In genomic region chr3:41450416-41451231, GRCh38 we compare ENCODE assay signal across 17 cellular contexts.
A peak's percentile ranks its signal among the peaks of the same experiment; 100 is the strongest.
DNase-seq lines count a peak whose midpoint lies in the region; ATAC-seq, FAIRE-seq and TF ChIP-seq lines count a peak whose summit lies in the region.
"Had no signal": no experiment of that assay in that cellular context is flagged by ENCODE, and none has a peak within 500 bp of the region (broad histone marks: within the 10 kb centered on the region; RNA-seq: fewer than 3 reads in every experiment).

No MANE protein-coding gene starts in this region.

- H2AK5ac ChIP-seq in H1 (ENCODE audit: low read depth, low read length) = no peak overlapping the region

- H3K9me3 Mint-ChIP-seq in neural progenitor cell = no peaks in the 10 kb centered on the region

- no peak overlapping the region for H4K8ac ChIP-seq in H1 (ENCODE audit: extremely low read depth, insufficient read depth, low read length)

- H4K91ac ChIP-seq in H1 (replicated peaks; ENCODE audit: insufficient read length, low read length) = no peak overlapping the region

- DNase-seq in HEK293T (ENCODE audit: extremely low spot score) = peak; percentile 61
- DNase-seq in NCI-H2227 (lab: John Stamatoyannopoulos, UW; ENCODE audit: unreplicated experiment) = peak; percentile 25
- DNase-seq in H1 (ENCODE audit: low read depth in 1 of 2, low spot score in 2 of 2) = no peak
- DNase-seq in neural progenitor cell (ENCODE audit: low spot score) = peak; percentile 47
- DNase-seq in left cardiac atrium = no peak
- DNase-seq: activated T-cell treated with anti-CD3 and anti-CD28 coated beads, Interleukin-2, amount 50 U/mL, for 72 hours; COR-L47; GM23248; naive B cell; NCI-H345 had no signal

- no peak overlapping the region for H2BK15ac ChIP-seq in H1 (ENCODE audit: low read length)

- H2BK20ac ChIP-seq in H1 (ENCODE audit: low read length) = no peak overlapping the region

- H3K9ac ChIP-seq in H1 (replicated peaks in 1 of 4; ENCODE audit: extremely low read depth in 1 of 4, low read depth in 3 of 4, low read length in 3 of 4) (no peak overlapping the region), neural progenitor cell (no peak overlapping the region)
- H3K9ac ChIP-seq: GM23248 had no signal

- H3K4me1 ChIP-seq in H1 (replicated peaks in 1 of 4; ENCODE audit: control insufficient read depth in 3 of 4, insufficient read depth in 4 of 4, low read length in 3 of 4) (no peaks in the 10 kb centered on the region), neural progenitor cell (no peaks in the 10 kb centered on the region)

- 85% methylated on average over 4 of the region's 4 CpGs; no CpG with 5 or more reads in 1 of the 2 experiments for WGBS in H1 (ENCODE audit: extremely low coverage in 1 of 2, insufficient coverage in 1 of 2, insufficient read length in 1 of 2, insufficient replicate concordance in 2 of 2, low coverage in 1 of 2, low lambda C conversion rate in 2 of 2, missing lambda C conversion rate in 1 of 2), 2 experiments

- no peaks in the 10 kb centered on the region for H3K79me1 ChIP-seq in H1 (ENCODE audit: low read depth, low read length)

- ATAC-seq in HG03460 (IDR thresholded peaks at IDR 0.05; ENCODE audit: unreplicated experiment) (no peak), left cardiac atrium (no peak), HG03108 (IDR thresholded peaks at IDR 0.05; ENCODE audit: unreplicated experiment) (no peak)
- ATAC-seq: activated CD4-positive, CD25-positive, alpha-beta regulatory T cell treated with anti-CD3 and anti-CD28 coated beads, Interleukin-2, amount 50 U/mL, for 24 hours; activated T-cell treated with anti-CD3 and anti-CD28 coated beads, Interleukin-2, amount 50 U/mL, for 72 hours; sciatic nerve had no signal

- H3K14ac ChIP-seq in H1 (ENCODE audit: insufficient read length) = no peak overlapping the region

- H3K23ac ChIP-seq in H1 (ENCODE audit: insufficient read length) = no peak overlapping the region

- TF ChIP-seq EP300 in H1 (IDR thresholded peaks at IDR 0.05; ENCODE audit: borderline replicate concordance in 1 of 2, low read depth in 2 of 2, low read length in 2 of 2) = no peak

- TF ChIP-seq CTCF in H1 (IDR thresholded peaks at IDR 0.05; ENCODE audit: control extremely low read depth in 1 of 3, insufficient read depth in 1 of 3, low read depth in 1 of 3, low read length in 3 of 3) (peak; percentile 29 to 62 (median 56)), neural progenitor cell (IDR thresholded peaks at IDR 0.05) (peak; percentile 48)

- H3K4me3 ChIP-seq in H1 (ENCODE audit: extremely low read depth in 1 of 4, insufficient read depth in 2 of 4, low read depth in 3 of 4, low read length in 4 of 4) = no peak overlapping the region
- no peak overlapping the region for H3K4me3 ChIP-seq in neural progenitor cell
- H3K4me3 ChIP-seq: GM23248, SK-N-MC, thoracic aorta had no signal

- H4K20me1 ChIP-seq in H1 (replicated peaks in 1 of 2; ENCODE audit: control insufficient read depth in 1 of 2, insufficient read depth in 2 of 2, low read length in 2 of 2) = no peaks in the 10 kb centered on the region
- H4K20me1 ChIP-seq in neural progenitor cell (ENCODE audit: low read depth) = no peaks in the 10 kb centered on the region

- no peak overlapping the region for H2BK120ac ChIP-seq in H1 (replicated peaks; ENCODE audit: low read depth, low read length)

- POLR2A ChIA-PET in HEK293T (lab: Yijun Ruan, JAX) = no interaction called here
- POLR2A ChIA-PET in H1 (lab: Charles Lee; ENCODE audit: partially characterized antibody) = no interaction called here

- CTCF ChIA-PET in HEK293T (lab: Yijun Ruan, JAX) = no interaction called here
- CTCF ChIA-PET in H1 (lab: Charles Lee; ENCODE audit: partially characterized antibody) = interaction anchor here (0.6 to 1.3 kb wide), 9 partner anchors 12 to 815 kb away, joined by 3 to 7 read pairs (median 3); no protein-coding TSS in a partner anchor

- H2BK5ac ChIP-seq in H1 (ENCODE audit: low read depth, low read length) = no peak overlapping the region

- FAIRE-seq in H1 (lab: Jason Lieb, UNC) = peak; percentile 65
- FAIRE-seq: endothelial cell of umbilical vein had no signal

- no peak overlapping the region for H2BK12ac ChIP-seq in H1 (ENCODE audit: low read depth, low read length)

- H3K18ac ChIP-seq in H1 (ENCODE audit: extremely low read depth, low read length) = no peak overlapping the region

- peaks cover 2% of the 10 kb centered on the region for H3K27me3 Mint-ChIP-seq in neural progenitor cell (ENCODE audit: insufficient read depth, low read depth)
- H3K27me3 Mint-ChIP-seq: naive B cell had no signal

- H3K9me3 ChIP-seq in H1 (ENCODE audit: insufficient read depth in 2 of 2, low read depth in 1 of 2, low read length in 1 of 2) (no peaks in the 10 kb centered on the region), neural progenitor cell (ENCODE audit: low read depth) (no peaks in the 10 kb centered on the region)
- H3K9me3 ChIP-seq: thoracic aorta had no signal

- H2AFZ ChIP-seq in H1 (ENCODE audit: low read length) (no peak overlapping the region), neural progenitor cell (replicated peaks) (no peak overlapping the region)
- H2AFZ ChIP-seq: GM23248 had no signal

- no peaks in the 10 kb centered on the region for H3K79me2 ChIP-seq in H1 (ENCODE audit: control insufficient read depth in 1 of 2, insufficient read depth in 2 of 2, low read length in 2 of 2)
- H3K79me2 ChIP-seq in neural progenitor cell (ENCODE audit: low read depth) = no peaks in the 10 kb centered on the region

- H3F3A ChIP-seq in neural progenitor cell (ENCODE audit: low read depth) = no peaks in the 10 kb centered on the region

- H3K56ac ChIP-seq in H1 (replicated peaks; ENCODE audit: insufficient read length, low read depth, low read length) = no peak overlapping the region

- H3K36me3 Mint-ChIP-seq in neural progenitor cell = peaks cover 3% of the 10 kb centered on the region

- no peak overlapping the region for H3K27ac Mint-ChIP-seq in neural progenitor cell
- H3K27ac Mint-ChIP-seq: activated T-cell treated with anti-CD3 and anti-CD28 coated beads, Interleukin-2, amount 50 U/mL, for 72 hours; naive B cell had no signal

- H3K4me2 ChIP-seq in H1 (ENCODE audit: insufficient read depth in 1 of 2, low read depth in 2 of 2, low read length in 2 of 2) (no peak overlapping the region), neural progenitor cell (no peak overlapping the region)

- no peak overlapping the region for H3K4me3 Mint-ChIP-seq in neural progenitor cell
- H3K4me3 Mint-ChIP-seq: activated T-cell treated with anti-CD3 and anti-CD28 coated beads, Interleukin-2, amount 50 U/mL, for 72 hours; naive B cell had no signal

- TF ChIP-seq RAD21 in H1 (IDR thresholded peaks at IDR 0.05 in 1 of 2, conservative IDR thresholded peaks at IDR 0.05 in 1 of 2; ENCODE audit: low read depth in 2 of 2, low read length in 2 of 2) = peak; percentile 61 to 75

- H3K23me2 ChIP-seq in H1 (ENCODE audit: low read depth, low read length) = no peaks in the 10 kb centered on the region

- H3K36me3 ChIP-seq in H1 (ENCODE audit: control insufficient read depth in 2 of 4, insufficient read depth in 4 of 4, low read length in 3 of 4) = no peaks in the 10 kb centered on the region
- H3K36me3 ChIP-seq in neural progenitor cell = no peaks in the 10 kb centered on the region
- H3K36me3 ChIP-seq: thoracic aorta had no signal

- H3K27ac ChIP-seq in H1 (ENCODE audit: low read depth, low read length) (no peak overlapping the region), neural progenitor cell (no peak overlapping the region)
- H3K27ac ChIP-seq: GM23248, SK-N-MC, thoracic aorta had no signal

- no peak overlapping the region for H4K5ac ChIP-seq in H1 (ENCODE audit: insufficient read length, low read depth, low read length)

- no peak overlapping the region for H3K4ac ChIP-seq in H1 (replicated peaks; ENCODE audit: insufficient read length, low read depth, low read length)

- no peak for TF ChIP-seq POLR2A in H1 (IDR thresholded peaks at IDR 0.05; ENCODE audit: control extremely low read depth in 1 of 2, low read depth in 2 of 2, low read length in 2 of 2)

- H3K4me1 Mint-ChIP-seq in neural progenitor cell = no peaks in the 10 kb centered on the region
- H3K4me1 Mint-ChIP-seq: naive B cell had no signal

- H3K27me3 ChIP-seq in H1 (replicated peaks in 1 of 4; ENCODE audit: control insufficient read depth in 3 of 4, extremely low read depth in 1 of 4, insufficient read depth in 3 of 4, low read length in 3 of 4) (no peaks in the 10 kb centered on the region), neural progenitor cell (no peaks in the 10 kb centered on the region)

- intact Hi-C loops in left cardiac atrium (cut with DNase I) = no loop called here

TF ChIP-seq in HEK293T, 16 proteins besides CTCF, POLR2A, EP300 and RAD21 (continues in another document):
- peak; percentile 56 for TF ChIP-seq L3MBTL2 (conservative IDR thresholded peaks at IDR 0.05)
- TF ChIP-seq SUZ12 (IDR thresholded peaks at IDR 0.05) = no peak
- no peak for TF ChIP-seq ELF4 (IDR thresholded peaks at IDR 0.05)
- TF ChIP-seq ZNF384 (IDR thresholded peaks at IDR 0.05) = no peak
- no peak for TF ChIP-seq ARNT (IDR thresholded peaks at IDR 0.05)
- TF ChIP-seq FOXK2 (IDR thresholded peaks at IDR 0.05) = no peak
- no peak for TF ChIP-seq HDGF (IDR thresholded peaks at IDR 0.05; ENCODE audit: borderline replicate concordance)
- no peak for TF ChIP-seq BHLHE40 (IDR thresholded peaks at IDR 0.05; ENCODE audit: borderline replicate concordance)
- no peak for TF ChIP-seq SP1 (IDR thresholded peaks at IDR 0.05)
- 0 out of 2 replicates have a peak, but pooled peaks have one; percentile 19 for TF ChIP-seq LEF1 (IDR thresholded peaks at IDR 0.05; ENCODE audit: borderline replicate concordance)
- no peak for TF ChIP-seq NFRKB (IDR thresholded peaks at IDR 0.05)

TF ChIP-seq in H1, 55 proteins besides CTCF, POLR2A, EP300 and RAD21:
- no peak for TF ChIP-seq SIN3A (conservative IDR thresholded peaks at IDR 0.05 in 1 of 2, IDR thresholded peaks at IDR 0.05 in 1 of 2; ENCODE audit: low read depth in 1 of 2, low read length in 2 of 2)
- no peak for TF ChIP-seq EGR1 (IDR thresholded peaks at IDR 0.05; ENCODE audit: borderline replicate concordance, low read depth, low read length)
- TF ChIP-seq TEAD4 (IDR thresholded peaks at IDR 0.05; ENCODE audit: low read depth, low read length) = 0 out of 2 replicates have a peak, but pooled peaks have one; percentile 39
- TF ChIP-seq, protein P1, sequence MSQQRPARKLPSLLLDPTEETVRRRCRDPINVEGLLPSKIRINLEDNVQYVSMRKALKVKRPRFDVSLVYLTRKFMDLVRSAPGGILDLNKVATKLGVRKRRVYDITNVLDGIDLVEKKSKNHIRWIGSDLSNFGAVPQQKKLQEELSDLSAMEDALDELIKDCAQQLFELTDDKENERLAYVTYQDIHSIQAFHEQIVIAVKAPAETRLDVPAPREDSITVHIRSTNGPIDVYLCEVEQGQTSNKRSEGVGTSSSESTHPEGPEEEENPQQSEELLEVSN (IDR thresholded peaks at IDR 0.05) = peak; percentile 79

Comparison
In these comparisons a context has a peak if more than half of its experiments do, and no peak if none do; other contexts are left out.
1. DNase-seq: peak in HEK293T (single experiment), NCI-H2227 (single experiment) and neural progenitor cell (single experiment); none in H1 (0 of 2) and left cardiac atrium (single experiment).